ENCODE assay signal across 2 cellular contexts in genomic region chr6:90611543-90611864, GRCh38.
TF ChIP-seq lines count a peak whose summit lies in the region.

No MANE protein-coding gene starts in this region.

TF ChIP-seq in HEK293, 187 proteins besides CTCF, POLR2A, EP300 and RAD21 (continued from another document):
- TF ChIP-seq PRDM10 (tag by site-specific recombination; IDR thresholded peaks at IDR 0.05): peak; percentile 69

TF ChIP-seq in WTC11, 78 proteins besides CTCF, POLR2A, EP300 and RAD21 (continued from another document):
- TF ChIP-seq ATF2 (CRISPR knock-in tag; IDR thresholded peaks at IDR 0.05; ENCODE audit: borderline replicate concordance, low read depth) (no peak), NFATC4 (CRISPR knock-in tag; IDR thresholded peaks at IDR 0.05) (no peak), IRF2 (CRISPR knock-in tag; IDR thresholded peaks at IDR 0.05; ENCODE audit: borderline replicate concordance, low read depth) (no peak), ARID4B (CRISPR knock-in tag; IDR thresholded peaks at IDR 0.05; ENCODE audit: borderline replicate concordance) (no peak), FOXK1 (CRISPR knock-in tag; IDR thresholded peaks at IDR 0.05) (no peak), NFE2L1 (CRISPR knock-in tag; IDR thresholded peaks at IDR 0.05) (no peak), HMGXB4 (CRISPR knock-in tag; IDR thresholded peaks at IDR 0.05) (no peak), PREB (CRISPR knock-in tag; IDR thresholded peaks at IDR 0.05; ENCODE audit: borderline replicate concordance) (no peak), MYBL2 (CRISPR knock-in tag; IDR thresholded peaks at IDR 0.05) (no peak)
